ENCODE assay signal across 24 cellular contexts in the genomic region with DNA sequence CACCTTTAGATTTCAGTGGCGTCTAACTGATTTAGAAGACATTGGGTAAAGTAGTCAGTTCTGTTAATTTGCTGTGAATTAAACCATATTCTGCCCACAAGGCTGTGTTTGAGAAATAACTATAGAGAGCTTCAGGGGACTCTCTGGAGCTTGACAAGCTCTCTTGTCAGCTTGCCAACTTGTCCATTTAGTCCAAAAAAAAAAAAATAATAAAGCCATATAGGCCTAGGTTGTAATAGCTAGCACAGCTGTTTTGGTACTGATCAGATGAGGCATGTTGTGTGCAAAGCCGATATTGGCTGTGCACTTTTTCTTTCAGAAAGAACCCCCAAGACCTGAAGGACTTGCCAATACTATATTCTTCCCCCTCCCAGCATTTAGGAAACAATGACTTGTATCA.
"Had no signal": no experiment of that assay in that cellular context is flagged by ENCODE, and none has a peak within 500 bp of the region (broad histone marks: within the 10 kb centered on the region; RNA-seq: fewer than 3 reads in every experiment).

No MANE protein-coding gene starts in this region.

- H3K27me3 Mint-ChIP-seq: activated naive CD4-positive, alpha-beta T cell treated with anti-CD3 and anti-CD28 coated beads, Interleukin-2, amount 50 U/mL, for 24 hours; activated naive CD8-positive, alpha-beta T cell treated with anti-CD3 and anti-CD28 coated beads, Interleukin-2, amount 50 U/mL, for 24 hours; memory B cell; naive thymus-derived CD8-positive, alpha-beta T cell; stimulated activated naive CD8-positive, alpha-beta T cell treated with anti-CD3 and anti-CD28 coated beads, Interleukin-15, Interleukin-2, amounts not matched to agents 100 ng/mL and 50 ng/mL, for 24 hours had no signal

- H3K9me3 ChIP-seq: esophagus muscularis mucosa, heart right ventricle, spleen, thoracic aorta had no signal

- H3K4me3 Mint-ChIP-seq: activated naive CD4-positive, alpha-beta T cell treated with anti-CD3 and anti-CD28 coated beads, Interleukin-2, amount 50 U/mL, for 24 hours; activated naive CD8-positive, alpha-beta T cell treated with anti-CD3 and anti-CD28 coated beads, Interleukin-2, amount 50 U/mL, for 24 hours; activated T-cell treated with anti-CD3 and anti-CD28 coated beads, Interleukin-2, amount 50 U/mL, for 4 hours; memory B cell; naive thymus-derived CD8-positive, alpha-beta T cell; stimulated activated naive CD8-positive, alpha-beta T cell treated with anti-CD3 and anti-CD28 coated beads, Interleukin-15, Interleukin-2, amounts not matched to agents 100 ng/mL and 50 ng/mL, for 24 hours had no signal

- ATAC-seq: activated CD4-positive, CD25-positive, alpha-beta regulatory T cell treated with anti-CD3 and anti-CD28 coated beads, Interleukin-2, amount 50 U/mL, for 24 hours; activated naive CD8-positive, alpha-beta T cell treated with anti-CD3 and anti-CD28 coated beads, Interleukin-2, amount 50 U/mL, for 24 hours; activated T-cell treated with anti-CD3 and anti-CD28 coated beads, Interleukin-2, amount 50 U/mL, for 4 hours; foreskin keratinocyte; heart right ventricle; naive thymus-derived CD8-positive, alpha-beta T cell; right cardiac atrium had no signal

- H3K27ac ChIP-seq: esophagus muscularis mucosa, foreskin keratinocyte, heart right ventricle, spleen, thoracic aorta, WERI-Rb-1 had no signal

- H3K4me3 ChIP-seq: esophagus muscularis mucosa, heart right ventricle, spleen, thoracic aorta had no signal

- H3K27ac Mint-ChIP-seq: activated naive CD4-positive, alpha-beta T cell treated with anti-CD3 and anti-CD28 coated beads, Interleukin-2, amount 50 U/mL, for 24 hours; activated naive CD8-positive, alpha-beta T cell treated with anti-CD3 and anti-CD28 coated beads, Interleukin-2, amount 50 U/mL, for 24 hours; activated T-helper 2 cell treated with anti-CD3 and anti-CD28 coated beads, Interferon-gamma antibody, Interleukin-2, Interleukin-4, amounts not matched to agents 10 μg/mL and 5 μg/mL and 100 μg/mL, durations not matched to agents 14 hours and 24 hours and 36 hours; memory B cell; naive thymus-derived CD8-positive, alpha-beta T cell; stimulated activated naive CD8-positive, alpha-beta T cell treated with anti-CD3 and anti-CD28 coated beads, Interleukin-15, Interleukin-2, amounts not matched to agents 100 ng/mL and 50 ng/mL, for 24 hours had no signal

- H3K4me1 Mint-ChIP-seq: memory B cell had no signal

- DNase-seq: activated CD4-positive, alpha-beta T cell treated with anti-CD3 and anti-CD28 coated beads for 48 hours; activated CD4-positive, alpha-beta T cell treated with anti-CD3 and anti-CD28 coated beads, Interleukin-2, amount 50 U/mL, for 48 hours; activated CD8-positive, alpha-beta memory T cell treated with anti-CD3 and anti-CD28 coated beads, Interleukin-2, amount 50 U/mL, for 48 hours; activated naive CD8-positive, alpha-beta T cell treated with anti-CD3 and anti-CD28 coated beads, Interleukin-2, amount 50 U/mL, for 24 hours; activated T-cell treated with anti-CD3 and anti-CD28 coated beads, Interleukin-2, amount 50 U/mL, for 4 hours; amygdala; central memory CD4-positive, alpha-beta T cell; foreskin keratinocyte; heart right ventricle; naive thymus-derived CD8-positive, alpha-beta T cell; posterior cingulate gyrus; right cardiac atrium; stimulated activated CD4-positive, alpha-beta T cell treated with anti-CD3 and anti-CD28 coated beads, Interleukin-2, amount 100 ng/mL, for 48 hours; T1000; trophoblast cell; WERI-Rb-1 had no signal

- H3K27me3 ChIP-seq: esophagus muscularis mucosa, foreskin keratinocyte, heart right ventricle, spleen had no signal

- H3K9me3 Mint-ChIP-seq: activated naive CD4-positive, alpha-beta T cell treated with anti-CD3 and anti-CD28 coated beads, Interleukin-2, amount 50 U/mL, for 24 hours; activated naive CD8-positive, alpha-beta T cell treated with anti-CD3 and anti-CD28 coated beads, Interleukin-2, amount 50 U/mL, for 24 hours; activated T-cell treated with anti-CD3 and anti-CD28 coated beads, Interleukin-2, amount 50 U/mL, for 4 hours; activated T-helper 2 cell treated with anti-CD3 and anti-CD28 coated beads, Interferon-gamma antibody, Interleukin-2, Interleukin-4, amounts not matched to agents 10 μg/mL and 5 μg/mL and 100 μg/mL, durations not matched to agents 14 hours and 24 hours and 36 hours; memory B cell; naive thymus-derived CD8-positive, alpha-beta T cell; stimulated activated naive CD8-positive, alpha-beta T cell treated with anti-CD3 and anti-CD28 coated beads, Interleukin-15, Interleukin-2, amounts not matched to agents 100 ng/mL and 50 ng/mL, for 24 hours had no signal
